13 cellular contexts compared by ENCODE assay signal in genomic region chr17:38325221-38325851, GRCh38. TPM values are rescaled to one million over a fixed set of nuclear protein-coding genes. Genes with fewer than 3 reads are reported as not detected.
DNase-seq lines count a peak whose midpoint lies in the region; ATAC-seq and TF ChIP-seq lines count a peak whose summit lies in the region.
"Had no signal": no experiment of that assay in that cellular context is flagged by ENCODE, and none has a peak within 500 bp of the region (broad histone marks: within the 10 kb centered on the region; RNA-seq: fewer than 3 reads in every experiment).

No MANE protein-coding gene starts in this region.

- CTCF ChIA-PET in CD4-positive, alpha-beta T cell (lab: Charles Lee), result interaction anchor here (1.9 kb wide), 1 partner anchor 24 kb away, joined by 5 read pairs; no protein-coding TSS in a partner anchor

- ATAC-seq in CD4-positive, alpha-beta T cell (ENCODE audit: poor library complexity), result no peak
- no peak for ATAC-seq in GM19324 (IDR thresholded peaks at IDR 0.05; ENCODE audit: low FRiP score, unreplicated experiment)

- POLR2A ChIA-PET in CD4-positive, alpha-beta T cell (lab: Charles Lee), result no interaction called here

- DNase-seq in SIG-M5 treated with dmso at 0.1 percent for 504 hours (lab: John Stamatoyannopoulos, UW; ENCODE audit: unreplicated experiment) (peak; percentile 15), SIG-M5 (lab: John Stamatoyannopoulos, UW) (no peak), RPMI7951 (ENCODE audit: low read depth) (peak; percentile 34), fibroblast of the conjunctiva (ENCODE audit: low read depth) (peak; percentile 32), retina (peak; percentile 55), ureter (ENCODE audit: low spot score) (no peak)
- DNase-seq in CD4-positive, alpha-beta T cell, result no peak
- DNase-seq: activated CD8-positive, alpha-beta memory T cell treated with anti-CD3 and anti-CD28 coated beads, Interleukin-2, amount 50 U/mL, for 48 hours; NCI-H345; stimulated activated CD4-positive, alpha-beta T cell treated with anti-CD3 and anti-CD28 coated beads, Interleukin-4, amount 100 ng/mL, for 24 hours; trophoblast cell had no signal

- peaks cover 14% of the 10 kb centered on the region for H3K4me1 Mint-ChIP-seq in CD4-positive, alpha-beta T cell (ENCODE audit: low read depth)

- no peaks in the 10 kb centered on the region for H3K27me3 Mint-ChIP-seq in CD4-positive, alpha-beta T cell

- intact Hi-C loops in CD4-positive, alpha-beta T cell (cut with DNase I, micrococcal nuclease), result no loop called here

- H3K36me3 Mint-ChIP-seq in CD4-positive, alpha-beta T cell (ENCODE audit: low read depth), result peaks cover 27% of the 10 kb centered on the region

- no peaks in the 10 kb centered on the region for H3K9me3 Mint-ChIP-seq in CD4-positive, alpha-beta T cell

- TF ChIP-seq CTCF in CD4-positive, alpha-beta T cell (IDR thresholded peaks at IDR 0.05), result no peak

- H3K27ac ChIP-seq in CD4-positive, alpha-beta T cell (ENCODE audit: low read depth, low read length), result no peak overlapping the region

- no peaks in the 10 kb centered on the region for H3K27me3 ChIP-seq in CD4-positive, alpha-beta T cell (ENCODE audit: control insufficient read depth, insufficient read depth, low read length)

- H3K27ac Mint-ChIP-seq in CD4-positive, alpha-beta T cell, result no peak overlapping the region

- no peak overlapping the region for H3K4me3 Mint-ChIP-seq in CD4-positive, alpha-beta T cell

- no peaks in the 10 kb centered on the region for H3K9me3 ChIP-seq in CD4-positive, alpha-beta T cell (ENCODE audit: control insufficient read depth, low read length)

RNA-seq across cellular contexts. Expression of gene GPR179, which starts 18.4 kb away (rescaled TPM):
- not detected in 2 replicates for total RNA-seq in RPMI7951 (2014; rRNA removed; shearing (Covaris generic))
- not detected for total RNA-seq in CD4-positive, alpha-beta T cell
- total RNA-seq in ureter, result 0.05 TPM
- total RNA-seq: A172 had no signal

RNA-seq across cellular contexts. Expression of gene SOCS7, which starts 26.3 kb away (rescaled TPM):
- total RNA-seq in RPMI7951 (2014; rRNA removed; shearing (Covaris generic)), result 5.2 and 5.4 TPM in 2 replicates
- total RNA-seq in CD4-positive, alpha-beta T cell, result 10 to 100 TPM; 13.7 to 16.9 TPM
- 25.6 TPM for total RNA-seq in ureter

RNA-seq across cellular contexts. Expression of gene MRPL45, which starts 28.4 kb away (rescaled TPM):
- 34.5 and 39.9 TPM in 2 replicates for total RNA-seq in RPMI7951 (2014; rRNA removed; shearing (Covaris generic))
- 10 to 100 TPM; 17.5 to 17.7 TPM for total RNA-seq in CD4-positive, alpha-beta T cell
- total RNA-seq in ureter, result 31.1 TPM

Comparison
In these comparisons a context has a peak if more than half of its experiments do, and no peak if none do; other contexts are left out.
1. DNase-seq: peak in SIG-M5 treated with dmso at 0.1 percent for 504 hours (single experiment), RPMI7951 (single experiment), fibroblast of the conjunctiva (single experiment) and retina (single experiment); none in SIG-M5 (single experiment), CD4-positive, alpha-beta T cell (0 of 10) and ureter (single experiment).